In the genomic region with DNA sequence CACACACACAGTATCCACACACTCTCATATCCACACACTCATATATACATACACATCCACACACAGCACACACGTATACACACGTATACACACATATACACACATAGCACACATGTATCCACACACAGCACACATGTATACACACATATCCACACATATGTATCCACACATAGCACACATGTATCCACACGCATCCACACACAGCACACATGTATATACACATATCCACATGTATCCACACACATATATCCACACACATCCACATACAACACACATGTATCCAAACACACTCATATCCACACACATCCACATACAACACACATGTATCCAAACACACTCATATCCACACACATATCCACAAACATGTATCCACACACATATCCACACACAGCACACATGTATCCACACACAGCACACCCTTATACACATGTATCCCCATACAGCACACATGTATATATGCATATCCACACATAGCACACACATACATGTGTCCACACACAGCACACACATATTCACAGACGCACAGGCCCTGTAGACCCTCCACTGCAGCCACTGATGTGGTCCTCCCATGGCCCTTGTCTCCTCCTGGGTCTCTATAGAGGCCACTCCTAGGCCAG, we compare ENCODE assay signal across 21 cellular contexts.
DNase-seq lines count a peak whose midpoint lies in the region; ATAC-seq, FAIRE-seq and TF ChIP-seq lines count a peak whose summit lies in the region.
"Had no signal": no experiment of that assay in that cellular context is flagged by ENCODE, and none has a peak within 500 bp of the region (broad histone marks: within the 10 kb centered on the region; RNA-seq: fewer than 3 reads in every experiment).

No MANE protein-coding gene starts in this region.

- no peaks in the 10 kb centered on the region for H3K27me3 Mint-ChIP-seq in MCF 10A (ENCODE audit: insufficient read depth, unreplicated experiment)

- no peak overlapping the region for H3K27ac Mint-ChIP-seq in MCF 10A (ENCODE audit: low read depth, unreplicated experiment)
- H3K27ac Mint-ChIP-seq: CD4-positive, alpha-beta memory T cell; GM23338 had no signal

- TF ChIP-seq RAD21 in HepG2 (CRISPR knock-in tag; IDR thresholded peaks at IDR 0.05): no peak

- H3K9me3 ChIP-seq in HepG2 (ENCODE audit: low read length): no peaks in the 10 kb centered on the region
- no peaks in the 10 kb centered on the region for H3K9me3 ChIP-seq in right lobe of liver
- peaks cover 4 to 9% of the 10 kb centered on the region in 2 donors for H3K9me3 ChIP-seq in neuronal stem cell (replicated peaks in 1 of 2; ENCODE audit: control insufficient read depth in 2 of 2, insufficient read depth in 1 of 2, low read depth in 1 of 2, low read length in 2 of 2)
- no peaks in the 10 kb centered on the region for H3K9me3 ChIP-seq in prostate gland
- H3K9me3 ChIP-seq in heart left ventricle: no peaks in the 10 kb centered on the region
- H3K9me3 ChIP-seq: A549, HAP-1 had no signal

- H2AFZ ChIP-seq in HepG2 (ENCODE audit: low read length) (no peak overlapping the region), neuronal stem cell (ENCODE audit: low read length) (no peak overlapping the region)
- H2AFZ ChIP-seq: GM23338 had no signal

- H3K36me3 ChIP-seq in HepG2 (replicated peaks in 1 of 2; ENCODE audit: control insufficient read depth in 1 of 2, insufficient read depth in 2 of 2, low read length in 2 of 2): no peaks in the 10 kb centered on the region
- no peaks in the 10 kb centered on the region for H3K36me3 ChIP-seq in right lobe of liver
- no peaks in the 10 kb centered on the region for H3K36me3 ChIP-seq in bronchial epithelial cell (ENCODE audit: control insufficient read depth, insufficient read depth, low read length)
- H3K36me3 ChIP-seq in neuronal stem cell (replicated peaks in 1 of 2; ENCODE audit: control insufficient read depth in 2 of 2, insufficient read depth in 2 of 2, low read length in 2 of 2): peaks cover 0 to 2% of the 10 kb centered on the region in 2 donors
- H3K36me3 ChIP-seq in prostate gland: no peaks in the 10 kb centered on the region
- no peaks in the 10 kb centered on the region for H3K36me3 ChIP-seq in heart left ventricle
- H3K36me3 ChIP-seq: HAP-1 had no signal

- H3K4me2 ChIP-seq in HepG2 (ENCODE audit: low read depth, low read length) (no peak overlapping the region), neuronal stem cell (ENCODE audit: insufficient read depth, low read length, poor library complexity, severe bottlenecking) (no peak overlapping the region)
- H3K4me2 ChIP-seq: A549, GM23338 had no signal

- TF ChIP-seq CTCF in HepG2 (CRISPR knock-in tag; IDR thresholded peaks at IDR 0.05) (no peak), right lobe of liver (IDR thresholded peaks at IDR 0.05) (no peak), bronchial epithelial cell (IDR thresholded peaks at IDR 0.05; ENCODE audit: insufficient read depth, low read length, severe bottlenecking) (no peak), prostate gland (IDR thresholded peaks at IDR 0.05) (no peak), heart left ventricle (IDR thresholded peaks at IDR 0.05) (no peak), MCF 10A (IDR thresholded peaks at IDR 0.05; ENCODE audit: unreplicated experiment) (no peak)

- H3K9ac ChIP-seq in HepG2 (ENCODE audit: insufficient read depth, low read depth, low read length) (no peak overlapping the region), neuronal stem cell (ENCODE audit: low read depth, low read length, poor library complexity) (no peak overlapping the region)

- no peaks in the 10 kb centered on the region for H3K79me1 ChIP-seq in neuronal stem cell (ENCODE audit: low read depth, low read length)

- CTCF ChIA-PET in HepG2 (lab: Yijun Ruan, JAX; ENCODE audit: low intra/inter-chr PET ratio, low total read pairs): no interaction called here
- CTCF ChIA-PET in MCF 10A (lab: Yijun Ruan, JAX): no interaction called here

- no peak overlapping the region for H4K8ac ChIP-seq in neuronal stem cell (ENCODE audit: low read depth, low read length)

- 8% methylated on average over 4 of the region's 4 CpGs for WGBS in HepG2 (ENCODE audit: low lambda C conversion rate)
- 54% methylated on average over 4 of the region's 4 CpGs for WGBS in right lobe of liver (ENCODE audit: insufficient coverage, low coverage, low lambda C conversion rate, missing lambda C conversion rate)
- 100% methylated on average over 2 of the region's 4 CpGs; no CpG with 5 or more reads in 1 of the 2 donors for WGBS in neuronal stem cell (ENCODE audit: extremely low coverage in 2 of 2, insufficient read length in 2 of 2, insufficient replicate concordance in 1 of 2), 2 donors
- WGBS in prostate gland: 96% methylated on average over 4 of the region's 4 CpGs
- WGBS in heart left ventricle, 4 donors: 83 to 91% (median 88%) methylated on average over 4 of the region's 4 CpGs

- no peak overlapping the region for H3K27ac ChIP-seq in HepG2 (ENCODE audit: extremely low read length, insufficient read depth, low read length)
- no peak overlapping the region for H3K27ac ChIP-seq in right lobe of liver
- H3K27ac ChIP-seq in neuronal stem cell (replicated peaks; ENCODE audit: low read length): no peak overlapping the region
- no peak overlapping the region for H3K27ac ChIP-seq in prostate gland
- no peak overlapping the region for H3K27ac ChIP-seq in heart left ventricle
- H3K27ac ChIP-seq: A549 had no signal

- DNase-seq in HepG2 (ENCODE audit: low spot score) (no peak), right lobe of liver (no peak), bronchial epithelial cell (ENCODE audit: low read depth) (no peak), neuronal stem cell (ENCODE audit: low spot score) (no peak), prostate gland (ENCODE audit: low spot score) (no peak), heart left ventricle (no peak), MCF 10A (ENCODE audit: unreplicated experiment) (no peak)
- DNase-seq: 8988T; ACHN; C1 segment of cervical spinal cord; Calu3; CD4-positive, alpha-beta memory T cell; COR-L47; DMS53; DMS79 treated with DMSO at 0.1 percent for 48 hours had no signal

- no peak overlapping the region for H3K4ac ChIP-seq in neuronal stem cell (ENCODE audit: low read length)

- H3K14ac ChIP-seq in neuronal stem cell (ENCODE audit: low read length): no peak overlapping the region

- no peak overlapping the region for H3K4me3 Mint-ChIP-seq in MCF 10A (ENCODE audit: unreplicated experiment)
- H3K4me3 Mint-ChIP-seq: CD4-positive, alpha-beta memory T cell; GM23338 had no signal

- H3K18ac ChIP-seq in neuronal stem cell (ENCODE audit: low read length): peak overlapping the region; percentile 17

- H2BK12ac ChIP-seq in neuronal stem cell (ENCODE audit: low read length): no peak overlapping the region

- ATAC-seq in HepG2 (no peak), right lobe of liver (no peak), heart left ventricle (no peak)
- ATAC-seq: GM23338 had no signal

- H2AK5ac ChIP-seq in neuronal stem cell (ENCODE audit: low read depth, low read length): peak overlapping the region; percentile 98

- H3K4me1 ChIP-seq in HepG2 (ENCODE audit: insufficient read depth, low read length) (no peaks in the 10 kb centered on the region), right lobe of liver (no peaks in the 10 kb centered on the region), neuronal stem cell (ENCODE audit: control insufficient read depth in 2 of 2, insufficient read depth in 1 of 2, low read depth in 1 of 2, low read length in 2 of 2) (peaks cover 7 to 11% of the 10 kb centered on the region in 2 donors), prostate gland (replicated peaks) (no peaks in the 10 kb centered on the region), heart left ventricle (no peaks in the 10 kb centered on the region)
- H3K4me1 ChIP-seq: A549, HAP-1 had no signal

- peak overlapping the region; percentile 53 for H2BK15ac ChIP-seq in neuronal stem cell (ENCODE audit: low read length)

- no peak overlapping the region for H2BK5ac ChIP-seq in neuronal stem cell (ENCODE audit: low read length)

- POLR2A ChIA-PET in HepG2 (lab: Yijun Ruan, JAX) (no interaction called here), MCF 10A (lab: Yijun Ruan, JAX) (no interaction called here)

- H3K27me3 ChIP-seq in HepG2 (ENCODE audit: control insufficient read depth in 1 of 2, insufficient read depth in 2 of 2, low read length in 2 of 2): peaks cover 5 to 14% of the 10 kb centered on the region in 2 experiments; a peak in 3 of 5 replicates
- H3K27me3 ChIP-seq in right lobe of liver: no peaks in the 10 kb centered on the region
- H3K27me3 ChIP-seq in bronchial epithelial cell (ENCODE audit: control insufficient read depth, insufficient read depth, low read length): no peaks in the 10 kb centered on the region
- H3K27me3 ChIP-seq in neuronal stem cell (ENCODE audit: control insufficient read depth in 3 of 3, insufficient read depth in 3 of 3, low read depth in 1 of 3, low read length in 3 of 3): peaks cover 0 to 4% (median 0%) of the 10 kb centered on the region in 3 experiments
- H3K27me3 ChIP-seq in prostate gland (replicated peaks; ENCODE audit: insufficient read depth): no peaks in the 10 kb centered on the region
- H3K27me3 ChIP-seq in heart left ventricle: peaks cover 0 to 12% (median 0%) of the 10 kb centered on the region in 9 donors

- no peaks in the 10 kb centered on the region for H4K20me1 ChIP-seq in HepG2 (ENCODE audit: insufficient read depth, low read length)

- H3K9me3 Mint-ChIP-seq in MCF 10A (ENCODE audit: unreplicated experiment): no peaks in the 10 kb centered on the region
- H3K9me3 Mint-ChIP-seq: CD4-positive, alpha-beta memory T cell; GM23338 had no signal

- FAIRE-seq in HepG2 (lab: Jason Lieb, UNC) (peak; percentile 67), bronchial epithelial cell (lab: Jason Lieb, UNC) (peak; percentile 86)
- FAIRE-seq: A549, G401.6, GM19239, H54 had no signal

- no peak overlapping the region for H3K23ac ChIP-seq in neuronal stem cell (ENCODE audit: low read depth, low read length, poor library complexity)

- no peak overlapping the region for H2BK120ac ChIP-seq in neuronal stem cell (ENCODE audit: low read depth, low read length)

- no peaks in the 10 kb centered on the region for H3K79me2 ChIP-seq in HepG2 (ENCODE audit: insufficient read depth, low read length)

- H3K4me3 ChIP-seq in HepG2 (replicated peaks in 1 of 3; ENCODE audit: insufficient read depth in 1 of 3, low read depth in 2 of 3, low read length in 3 of 3): no peak overlapping the region
- no peak overlapping the region for H3K4me3 ChIP-seq in right lobe of liver
- H3K4me3 ChIP-seq in bronchial epithelial cell (ENCODE audit: low read depth, low read length): no peak overlapping the region
- peak overlapping the region in 1 of 2 donors; percentile 40 for H3K4me3 ChIP-seq in neuronal stem cell (ENCODE audit: low read length in 2 of 2)
- no peak overlapping the region for H3K4me3 ChIP-seq in prostate gland
- no peak overlapping the region for H3K4me3 ChIP-seq in heart left ventricle
- H3K4me3 ChIP-seq: A549, GM23338, HAP-1 had no signal

- TF ChIP-seq POLR2A in HepG2 (IDR thresholded peaks at IDR 0.05; ENCODE audit: insufficient read depth in 1 of 2, low read depth in 2 of 2, low read length in 2 of 2) (no peak), right lobe of liver (IDR thresholded peaks at IDR 0.05) (no peak), prostate gland (IDR thresholded peaks at IDR 0.05) (no peak), heart left ventricle (IDR thresholded peaks at IDR 0.05) (no peak)

- H4K91ac ChIP-seq in neuronal stem cell (ENCODE audit: low read depth, low read length, poor library complexity): peak overlapping the region; percentile 22

- no peaks in the 10 kb centered on the region for H3K36me3 Mint-ChIP-seq in MCF 10A (ENCODE audit: insufficient read depth, unreplicated experiment)
- H3K36me3 Mint-ChIP-seq: CD4-positive, alpha-beta memory T cell had no signal

- in situ Hi-C loops in HepG2 (cut with HindIII; ENCODE audit: extremely low pct_ligation_motif_present, low pct_unique_long_range_greater_than_20kb): no loop called here

- BruUV-seq in HepG2 (replicated peaks; lab: Mats Ljungman, UMichigan) (no TSS peak), MCF 10A (replicated peaks; lab: Mats Ljungman, UMichigan) (no TSS peak)

- intact Hi-C loops in HepG2 (cut with micrococcal nuclease; ENCODE audit: unreplicated experiment): no loop called here
- intact Hi-C loops in right lobe of liver (cut with DNase I): no loop called here
- intact Hi-C loops in prostate gland (cut with DNase I): no loop called here
- intact Hi-C loops in heart left ventricle (cut with DNase I): no loop called here
- intact Hi-C loops in MCF 10A (cut with micrococcal nuclease): no loop called here

- TF ChIP-seq EP300 in HepG2 (IDR thresholded peaks at IDR 0.05; ENCODE audit: low read depth in 2 of 2, low read length in 2 of 2) (no peak), HepG2 (CRISPR knock-in tag; IDR thresholded peaks at IDR 0.05; ENCODE audit: borderline replicate concordance) (no peak)

- H3K4me1 Mint-ChIP-seq in MCF 10A (ENCODE audit: insufficient read depth, unreplicated experiment): peaks cover 6% of the 10 kb centered on the region
- H3K4me1 Mint-ChIP-seq: CD4-positive, alpha-beta memory T cell had no signal
